1 cellular context compared by ENCODE assay signal in the genomic region with DNA sequence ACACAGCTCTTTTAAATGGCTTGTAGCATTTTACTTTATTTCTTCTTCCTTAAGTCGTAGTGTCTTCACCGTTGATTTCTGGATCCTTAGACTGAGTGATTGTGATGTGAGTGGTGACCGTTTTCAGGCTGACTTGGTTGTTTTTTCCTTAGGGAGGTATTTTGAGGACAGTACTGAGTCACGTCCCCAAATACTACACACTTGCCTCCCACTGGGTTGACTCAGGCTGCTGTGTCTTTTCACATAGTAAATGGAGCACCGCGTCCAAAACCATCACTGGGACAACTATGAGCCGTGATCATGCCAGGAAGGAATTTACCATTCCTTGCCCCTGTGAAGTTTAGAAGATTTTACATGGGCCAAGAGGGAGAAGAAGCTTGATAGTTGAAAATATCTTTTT.
TF ChIP-seq lines count a peak whose summit lies in the region.

No MANE protein-coding gene starts in this region.

TF ChIP-seq in WTC11, 78 proteins besides CTCF, POLR2A, EP300 and RAD21 (continued from another document):
- TF ChIP-seq, protein P1, sequence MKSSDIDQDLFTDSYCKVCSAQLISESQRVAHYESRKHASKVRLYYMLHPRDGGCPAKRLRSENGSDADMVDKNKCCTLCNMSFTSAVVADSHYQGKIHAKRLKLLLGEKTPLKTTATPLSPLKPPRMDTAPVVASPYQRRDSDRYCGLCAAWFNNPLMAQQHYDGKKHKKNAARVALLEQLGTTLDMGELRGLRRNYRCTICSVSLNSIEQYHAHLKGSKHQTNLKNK (CRISPR knock-in tag; IDR thresholded peaks at IDR 0.05) = no peak
- no peak for TF ChIP-seq ESRRA (CRISPR knock-in tag; IDR thresholded peaks at IDR 0.05; ENCODE audit: borderline replicate concordance)
- TF ChIP-seq, protein P2, sequence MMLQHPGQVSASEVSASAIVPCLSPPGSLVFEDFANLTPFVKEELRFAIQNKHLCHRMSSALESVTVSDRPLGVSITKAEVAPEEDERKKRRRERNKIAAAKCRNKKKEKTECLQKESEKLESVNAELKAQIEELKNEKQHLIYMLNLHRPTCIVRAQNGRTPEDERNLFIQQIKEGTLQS (CRISPR knock-in tag; conservative IDR thresholded peaks at IDR 0.05) = no peak
- TF ChIP-seq, protein P3, sequence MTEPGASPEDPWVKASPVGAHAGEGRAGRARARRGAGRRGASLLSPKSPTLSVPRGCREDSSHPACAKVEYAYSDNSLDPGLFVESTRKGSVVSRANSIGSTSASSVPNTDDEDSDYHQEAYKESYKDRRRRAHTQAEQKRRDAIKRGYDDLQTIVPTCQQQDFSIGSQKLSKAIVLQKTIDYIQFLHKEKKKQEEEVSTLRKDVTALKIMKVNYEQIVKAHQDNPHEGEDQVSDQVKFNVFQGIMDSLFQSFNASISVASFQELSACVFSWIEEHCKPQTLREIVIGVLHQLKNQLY (CRISPR knock-in tag; IDR thresholded peaks at IDR 0.05) = no peak
- TF ChIP-seq NFATC4 (CRISPR knock-in tag; IDR thresholded peaks at IDR 0.05) = no peak
- no peak for TF ChIP-seq SOX15 (CRISPR knock-in tag; IDR thresholded peaks at IDR 0.05)
- TF ChIP-seq, protein P4, sequence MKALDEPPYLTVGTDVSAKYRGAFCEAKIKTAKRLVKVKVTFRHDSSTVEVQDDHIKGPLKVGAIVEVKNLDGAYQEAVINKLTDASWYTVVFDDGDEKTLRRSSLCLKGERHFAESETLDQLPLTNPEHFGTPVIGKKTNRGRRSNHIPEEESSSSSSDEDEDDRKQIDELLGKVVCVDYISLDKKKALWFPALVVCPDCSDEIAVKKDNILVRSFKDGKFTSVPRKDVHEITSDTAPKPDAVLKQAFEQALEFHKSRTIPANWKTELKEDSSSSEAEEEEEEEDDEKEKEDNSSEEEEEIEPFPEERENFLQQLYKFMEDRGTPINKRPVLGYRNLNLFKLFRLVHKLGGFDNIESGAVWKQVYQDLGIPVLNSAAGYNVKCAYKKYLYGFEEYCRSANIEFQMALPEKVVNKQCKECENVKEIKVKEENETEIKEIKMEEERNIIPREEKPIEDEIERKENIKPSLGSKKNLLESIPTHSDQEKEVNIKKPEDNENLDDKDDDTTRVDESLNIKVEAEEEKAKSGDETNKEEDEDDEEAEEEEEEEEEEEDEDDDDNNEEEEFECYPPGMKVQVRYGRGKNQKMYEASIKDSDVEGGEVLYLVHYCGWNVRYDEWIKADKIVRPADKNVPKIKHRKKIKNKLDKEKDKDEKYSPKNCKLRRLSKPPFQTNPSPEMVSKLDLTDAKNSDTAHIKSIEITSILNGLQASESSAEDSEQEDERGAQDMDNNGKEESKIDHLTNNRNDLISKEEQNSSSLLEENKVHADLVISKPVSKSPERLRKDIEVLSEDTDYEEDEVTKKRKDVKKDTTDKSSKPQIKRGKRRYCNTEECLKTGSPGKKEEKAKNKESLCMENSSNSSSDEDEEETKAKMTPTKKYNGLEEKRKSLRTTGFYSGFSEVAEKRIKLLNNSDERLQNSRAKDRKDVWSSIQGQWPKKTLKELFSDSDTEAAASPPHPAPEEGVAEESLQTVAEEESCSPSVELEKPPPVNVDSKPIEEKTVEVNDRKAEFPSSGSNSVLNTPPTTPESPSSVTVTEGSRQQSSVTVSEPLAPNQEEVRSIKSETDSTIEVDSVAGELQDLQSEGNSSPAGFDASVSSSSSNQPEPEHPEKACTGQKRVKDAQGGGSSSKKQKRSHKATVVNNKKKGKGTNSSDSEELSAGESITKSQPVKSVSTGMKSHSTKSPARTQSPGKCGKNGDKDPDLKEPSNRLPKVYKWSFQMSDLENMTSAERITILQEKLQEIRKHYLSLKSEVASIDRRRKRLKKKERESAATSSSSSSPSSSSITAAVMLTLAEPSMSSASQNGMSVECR (CRISPR knock-in tag; IDR thresholded peaks at IDR 0.05; ENCODE audit: borderline replicate concordance) = no peak
- TF ChIP-seq JUN (CRISPR knock-in tag; IDR thresholded peaks at IDR 0.05) = no peak
TF ChIP-seq in WTC11: peak in this region for 0.
